Comparison of ENCODE assay signal across 23 cellular contexts in genomic region chr3:89859738-89860137, GRCh38.
DNase-seq lines count a peak whose midpoint lies in the region; TF ChIP-seq lines count a peak whose summit lies in the region.
"Had no signal": no experiment of that assay in that cellular context is flagged by ENCODE, and none has a peak within 500 bp of the region (broad histone marks: within the 10 kb centered on the region; RNA-seq: fewer than 3 reads in every experiment).

No MANE protein-coding gene starts in this region.

- H2BK120ac ChIP-seq in mesendoderm (ENCODE audit: low read depth, low read length), result peak overlapping the region; percentile 45
- H2BK120ac ChIP-seq in trophoblast cell (ENCODE audit: insufficient read depth, low read length, poor library complexity), result no peak overlapping the region

- H3K27me3 ChIP-seq in mesendoderm (ENCODE audit: insufficient read depth, low read length, poor library complexity) (no peaks in the 10 kb centered on the region), trophoblast cell (ENCODE audit: insufficient read depth, low read length) (no peaks in the 10 kb centered on the region)
- H3K27me3 ChIP-seq: BLaER1, MG63, pancreas had no signal

- H4K8ac ChIP-seq in mesendoderm (ENCODE audit: low read depth, low read length), result no peak overlapping the region
- no peak overlapping the region for H4K8ac ChIP-seq in trophoblast cell (ENCODE audit: low read depth, low read length)

- H3K27ac ChIP-seq in mesendoderm (ENCODE audit: low read depth, low read length) (no peak overlapping the region), trophoblast cell (ENCODE audit: low read depth, low read length) (no peak overlapping the region), substantia nigra (ENCODE audit: low read depth, low read length, poor library complexity, severe bottlenecking) (no peak overlapping the region)
- H3K27ac ChIP-seq: BLaER1, pancreas had no signal

- H3K4me1 Mint-ChIP-seq in Calu3 (ENCODE audit: low read depth, unreplicated experiment), result no peaks in the 10 kb centered on the region
- H3K4me1 Mint-ChIP-seq: activated CD8-positive, alpha-beta memory T cell treated with anti-CD3 and anti-CD28 coated beads, Interleukin-2, amount 10 ng/mL, durations not matched to agents 7 days and 5 days; central memory CD8-positive, alpha-beta T cell; naive thymus-derived CD8-positive, alpha-beta T cell had no signal

- H2BK12ac ChIP-seq in trophoblast cell (ENCODE audit: low read length), result no peak overlapping the region

- no peak overlapping the region for H4K12ac ChIP-seq in trophoblast cell (ENCODE audit: low read depth, low read length)

- H3K23ac ChIP-seq in mesendoderm (ENCODE audit: low read length), result no peak overlapping the region
- no peak overlapping the region for H3K23ac ChIP-seq in trophoblast cell (ENCODE audit: low read length)

- H3K4me2 ChIP-seq in mesendoderm (ENCODE audit: low read length), result no peak overlapping the region
- no peak overlapping the region for H3K4me2 ChIP-seq in trophoblast cell (ENCODE audit: low read length)
- H3K4me2 ChIP-seq: BLaER1 had no signal

- no peaks in the 10 kb centered on the region for H3K79me1 ChIP-seq in mesendoderm (ENCODE audit: low read length)
- H3K79me1 ChIP-seq in trophoblast cell (ENCODE audit: low read length), result no peaks in the 10 kb centered on the region

- WGBS in mesendoderm (ENCODE audit: extremely low coverage, insufficient coverage, low lambda C conversion rate), result no CpG with 5 or more reads among the region's 2 CpGs
- no CpG with 5 or more reads among the region's 2 CpGs for WGBS in trophoblast cell (ENCODE audit: extremely low coverage, insufficient coverage, insufficient read length)

- H2AK5ac ChIP-seq in mesendoderm (ENCODE audit: low read length) (no peak overlapping the region), trophoblast cell (ENCODE audit: low read length) (no peak overlapping the region)

- DNase-seq in HCEC 1CT, result peak; percentile 33
- DNase-seq in NCI-H1436 treated with DMSO at 0.1 percent for 48 hours (lab: John Stamatoyannopoulos, UW), result peak; percentile 87
- DNase-seq in NCI-H748 (lab: John Stamatoyannopoulos, UW; ENCODE audit: unreplicated experiment), result peak; percentile 99
- no peak for DNase-seq in mesendoderm
- DNase-seq in trophoblast cell, result no peak
- no peak for DNase-seq in substantia nigra (lab: John Stamatoyannopoulos, UW)
- DNase-seq in Calu3, result no peak
- no peak for DNase-seq in H4 (ENCODE audit: low spot score)
- DNase-seq: ACHN; activated CD4-positive, alpha-beta T cell treated with anti-CD3 and anti-CD28 coated beads for 48 hours; activated CD8-positive, alpha-beta memory T cell treated with anti-CD3 and anti-CD28 coated beads, Interleukin-2, amount 10 ng/mL, durations not matched to agents 7 days and 5 days; Caco-2; GOT3; left colon; mesenchymal stem cell; MG63; naive thymus-derived CD8-positive, alpha-beta T cell; NCI-H2171; NK-92 treated with Interleukin-12 subunit alpha and Interleukin-12 subunit beta, amount 100 ng/mL, for 24 hours; pancreas had no signal

- H3K56ac ChIP-seq in mesendoderm (ENCODE audit: low read length), result no peak overlapping the region

- no peak overlapping the region for H3K14ac ChIP-seq in trophoblast cell (ENCODE audit: low read length)

- H3K4ac ChIP-seq in mesendoderm (ENCODE audit: low read depth, low read length) (no peak overlapping the region), trophoblast cell (ENCODE audit: low read depth, low read length) (no peak overlapping the region)

- no peaks in the 10 kb centered on the region for H3K27me3 Mint-ChIP-seq in Calu3 (ENCODE audit: unreplicated experiment)
- H3K27me3 Mint-ChIP-seq: activated CD8-positive, alpha-beta memory T cell treated with anti-CD3 and anti-CD28 coated beads, Interleukin-2, amount 10 ng/mL, durations not matched to agents 7 days and 5 days; central memory CD8-positive, alpha-beta T cell; naive thymus-derived CD8-positive, alpha-beta T cell had no signal

- H2AFZ ChIP-seq in trophoblast cell (ENCODE audit: insufficient read depth, low read length, poor library complexity), result no peak overlapping the region

- H3K27ac Mint-ChIP-seq in Calu3 (ENCODE audit: unreplicated experiment), result no peak overlapping the region
- H3K27ac Mint-ChIP-seq: activated CD8-positive, alpha-beta memory T cell treated with anti-CD3 and anti-CD28 coated beads, Interleukin-2, amount 10 ng/mL, durations not matched to agents 7 days and 5 days; activated naive CD4-positive, alpha-beta T cell treated with anti-CD3 and anti-CD28 coated beads, Interleukin-2, amount 50 U/mL, for 72 hours; naive thymus-derived CD8-positive, alpha-beta T cell had no signal

- peak overlapping the region; percentile 28 for H2BK5ac ChIP-seq in mesendoderm (ENCODE audit: low read length)
- H2BK5ac ChIP-seq in trophoblast cell (ENCODE audit: low read depth, low read length, poor library complexity), result no peak overlapping the region

- no peak for TF ChIP-seq CTCF in Calu3 (IDR thresholded peaks at IDR 0.05; ENCODE audit: unreplicated experiment)

- H3K9me3 Mint-ChIP-seq in Calu3 (ENCODE audit: low read depth, unreplicated experiment), result no peaks in the 10 kb centered on the region

- no peak overlapping the region for H4K5ac ChIP-seq in mesendoderm (ENCODE audit: low read length)

- H3K4me1 ChIP-seq in mesendoderm (ENCODE audit: control insufficient read depth, low read depth, low read length), result no peaks in the 10 kb centered on the region
- H3K4me1 ChIP-seq in trophoblast cell (ENCODE audit: control insufficient read depth in 1 of 2, insufficient read depth in 2 of 2, low read length in 2 of 2), result no peaks in the 10 kb centered on the region
- H3K4me1 ChIP-seq: BLaER1, Caco-2, pancreas had no signal

- no peak overlapping the region for H4K91ac ChIP-seq in trophoblast cell (ENCODE audit: low read depth, low read length)

- BruUV-seq in Calu3 (replicated peaks; lab: Mats Ljungman, UMichigan), result no TSS peak

- H3K18ac ChIP-seq in mesendoderm (ENCODE audit: low read length) (no peak overlapping the region), trophoblast cell (ENCODE audit: low read length) (no peak overlapping the region)

- CTCF ChIA-PET in Calu3 (lab: Charles Lee), result no interaction called here

- no peak overlapping the region for H2BK15ac ChIP-seq in mesendoderm (replicated peaks; ENCODE audit: low read depth)

- H3K9ac ChIP-seq in mesendoderm (ENCODE audit: low read length) (no peak overlapping the region), trophoblast cell (ENCODE audit: low read length) (no peak overlapping the region)
- H3K9ac ChIP-seq: BLaER1 had no signal

- H3K9me3 ChIP-seq in trophoblast cell (ENCODE audit: insufficient read depth, low read depth, low read length), result no peaks in the 10 kb centered on the region
- H3K9me3 ChIP-seq: BLaER1, Caco-2, MG63, pancreas had no signal

- intact Hi-C loops in Calu3 (cut with micrococcal nuclease; ENCODE audit: unreplicated experiment), result loop anchor here (5.0 to 10.0 kb wide), 4 partner anchors 115 to 545 kb away; no protein-coding TSS in a partner anchor

- no peak overlapping the region for H3K4me3 Mint-ChIP-seq in Calu3 (ENCODE audit: low read depth, unreplicated experiment)
- H3K4me3 Mint-ChIP-seq: activated CD8-positive, alpha-beta memory T cell treated with anti-CD3 and anti-CD28 coated beads, Interleukin-2, amount 10 ng/mL, durations not matched to agents 7 days and 5 days; central memory CD8-positive, alpha-beta T cell; naive thymus-derived CD8-positive, alpha-beta T cell had no signal

- no peaks in the 10 kb centered on the region for H3K36me3 Mint-ChIP-seq in Calu3 (ENCODE audit: insufficient read depth, unreplicated experiment)
- H3K36me3 Mint-ChIP-seq: activated CD8-positive, alpha-beta memory T cell treated with anti-CD3 and anti-CD28 coated beads, Interleukin-2, amount 10 ng/mL, durations not matched to agents 7 days and 5 days; activated naive CD4-positive, alpha-beta T cell treated with anti-CD3 and anti-CD28 coated beads, Interleukin-2, amount 50 U/mL, for 72 hours; naive thymus-derived CD8-positive, alpha-beta T cell had no signal

- H3K79me2 ChIP-seq in mesendoderm (ENCODE audit: control insufficient read depth, insufficient read depth, low read length), result no peaks in the 10 kb centered on the region
- H3K79me2 ChIP-seq in trophoblast cell (ENCODE audit: control insufficient read depth, insufficient read depth, low read length, poor library complexity), result no peaks in the 10 kb centered on the region

- H3K4me3 ChIP-seq in mesendoderm (ENCODE audit: low read length) (no peak overlapping the region), trophoblast cell (ENCODE audit: low read depth, low read length) (no peak overlapping the region)
- H3K4me3 ChIP-seq: BLaER1, MG63, pancreas had no signal

- H3K36me3 ChIP-seq in mesendoderm (ENCODE audit: control insufficient read depth, insufficient read depth, low read length), result no peaks in the 10 kb centered on the region
- no peaks in the 10 kb centered on the region for H3K36me3 ChIP-seq in trophoblast cell (ENCODE audit: control insufficient read depth in 1 of 2, insufficient read depth in 2 of 2, low read length in 2 of 2)
- H3K36me3 ChIP-seq: BLaER1, MG63, pancreas had no signal

Comparison
In these comparisons a context has a peak if more than half of its experiments do, and no peak if none do; other contexts are left out.
1. DNase-seq: peak in HCEC 1CT (single experiment), NCI-H1436 treated with DMSO at 0.1 percent for 48 hours (single experiment) and NCI-H748 (single experiment); none in mesendoderm (single experiment), trophoblast cell (0 of 2), substantia nigra (0 of 49), Calu3 (single experiment) and H4 (single experiment).